ENCODE assay signal across 1 cellular context in genomic region chr22:40156001-40156516, GRCh38.
A peak's percentile ranks its signal among the peaks of the same experiment; 100 is the strongest.
TF ChIP-seq lines count a peak whose summit lies in the region.

No MANE protein-coding gene starts in this region.

TF ChIP-seq in HEK293, 187 proteins besides CTCF, POLR2A, EP300 and RAD21 (continued from another document and continues in another):
- no peak for TF ChIP-seq ZNF148 (tag by site-specific recombination; IDR thresholded peaks at IDR 0.05; ENCODE audit: borderline replicate concordance)
- peak; percentile 94 for TF ChIP-seq PRDM10 (tag by site-specific recombination; IDR thresholded peaks at IDR 0.05)
- TF ChIP-seq ZNF280D (tag by site-specific recombination; IDR thresholded peaks at IDR 0.05): no peak
- TF ChIP-seq PRDM1 (tag by site-specific recombination; IDR thresholded peaks at IDR 0.05): peak; percentile 22; the same call in 1 of the 2 replicates
- no peak for TF ChIP-seq KLF8 (tag by site-specific recombination; IDR thresholded peaks at IDR 0.05)
- TF ChIP-seq, protein P1, sequence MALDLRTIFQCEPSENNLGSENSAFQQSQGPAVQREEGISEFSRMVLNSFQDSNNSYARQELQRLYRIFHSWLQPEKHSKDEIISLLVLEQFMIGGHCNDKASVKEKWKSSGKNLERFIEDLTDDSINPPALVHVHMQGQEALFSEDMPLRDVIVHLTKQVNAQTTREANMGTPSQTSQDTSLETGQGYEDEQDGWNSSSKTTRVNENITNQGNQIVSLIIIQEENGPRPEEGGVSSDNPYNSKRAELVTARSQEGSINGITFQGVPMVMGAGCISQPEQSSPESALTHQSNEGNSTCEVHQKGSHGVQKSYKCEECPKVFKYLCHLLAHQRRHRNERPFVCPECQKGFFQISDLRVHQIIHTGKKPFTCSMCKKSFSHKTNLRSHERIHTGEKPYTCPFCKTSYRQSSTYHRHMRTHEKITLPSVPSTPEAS (tag by site-specific recombination; IDR thresholded peaks at IDR 0.05): no peak
- TF ChIP-seq ZNF10 (tag by site-specific recombination; IDR thresholded peaks at IDR 0.05): peak; percentile 82
- 0 out of 2 replicates have a peak, but pooled peaks have one; percentile 38 for TF ChIP-seq ZNF184 (tag by site-specific recombination; IDR thresholded peaks at IDR 0.05)
- 0 out of 2 replicates have a peak, but pooled peaks have one; percentile 37 for TF ChIP-seq ZNF549 (tag by site-specific recombination; IDR thresholded peaks at IDR 0.05)
- peak; percentile 79 for TF ChIP-seq SP7 (tag by site-specific recombination; IDR thresholded peaks at IDR 0.05)
- no peak for TF ChIP-seq ZNF623 (tag by site-specific recombination; IDR thresholded peaks at IDR 0.05)
- peak; percentile 32; the same call in 1 of the 2 replicates for TF ChIP-seq ZNF843 (tag by site-specific recombination; IDR thresholded peaks at IDR 0.05)
- 0 out of 2 replicates have a peak, but pooled peaks have one; percentile 40 for TF ChIP-seq ZSCAN23 (tag by site-specific recombination; IDR thresholded peaks at IDR 0.05)
- TF ChIP-seq ZNF707 (tag by site-specific recombination; IDR thresholded peaks at IDR 0.05): no peak
- TF ChIP-seq, protein P2, sequence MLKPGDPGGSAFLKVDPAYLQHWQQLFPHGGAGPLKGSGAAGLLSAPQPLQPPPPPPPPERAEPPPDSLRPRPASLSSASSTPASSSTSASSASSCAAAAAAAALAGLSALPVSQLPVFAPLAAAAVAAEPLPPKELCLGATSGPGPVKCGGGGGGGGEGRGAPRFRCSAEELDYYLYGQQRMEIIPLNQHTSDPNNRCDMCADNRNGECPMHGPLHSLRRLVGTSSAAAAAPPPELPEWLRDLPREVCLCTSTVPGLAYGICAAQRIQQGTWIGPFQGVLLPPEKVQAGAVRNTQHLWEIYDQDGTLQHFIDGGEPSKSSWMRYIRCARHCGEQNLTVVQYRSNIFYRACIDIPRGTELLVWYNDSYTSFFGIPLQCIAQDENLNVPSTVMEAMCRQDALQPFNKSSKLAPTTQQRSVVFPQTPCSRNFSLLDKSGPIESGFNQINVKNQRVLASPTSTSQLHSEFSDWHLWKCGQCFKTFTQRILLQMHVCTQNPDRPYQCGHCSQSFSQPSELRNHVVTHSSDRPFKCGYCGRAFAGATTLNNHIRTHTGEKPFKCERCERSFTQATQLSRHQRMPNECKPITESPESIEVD (tag by site-specific recombination; IDR thresholded peaks at IDR 0.05): peak; percentile 72
- TF ChIP-seq ZNF692 (tag by site-specific recombination; IDR thresholded peaks at IDR 0.05): 0 out of 2 replicates have a peak, but pooled peaks have one; percentile 44
- TF ChIP-seq ZNF792 (tag by site-specific recombination; IDR thresholded peaks at IDR 0.05): no peak
- peak; percentile 80; the same call in 1 of the 2 replicates for TF ChIP-seq KLF17 (tag by site-specific recombination; IDR thresholded peaks at IDR 0.05)
- TF ChIP-seq ZBTB17 (tag by site-specific recombination; IDR thresholded peaks at IDR 0.05): peak; percentile 47; the same call in 1 of the 2 replicates
- TF ChIP-seq ZNF114 (tag by site-specific recombination; IDR thresholded peaks at IDR 0.05): no peak
- TF ChIP-seq, protein P3, sequence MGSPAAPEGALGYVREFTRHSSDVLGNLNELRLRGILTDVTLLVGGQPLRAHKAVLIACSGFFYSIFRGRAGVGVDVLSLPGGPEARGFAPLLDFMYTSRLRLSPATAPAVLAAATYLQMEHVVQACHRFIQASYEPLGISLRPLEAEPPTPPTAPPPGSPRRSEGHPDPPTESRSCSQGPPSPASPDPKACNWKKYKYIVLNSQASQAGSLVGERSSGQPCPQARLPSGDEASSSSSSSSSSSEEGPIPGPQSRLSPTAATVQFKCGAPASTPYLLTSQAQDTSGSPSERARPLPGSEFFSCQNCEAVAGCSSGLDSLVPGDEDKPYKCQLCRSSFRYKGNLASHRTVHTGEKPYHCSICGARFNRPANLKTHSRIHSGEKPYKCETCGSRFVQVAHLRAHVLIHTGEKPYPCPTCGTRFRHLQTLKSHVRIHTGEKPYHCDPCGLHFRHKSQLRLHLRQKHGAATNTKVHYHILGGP (tag by site-specific recombination; IDR thresholded peaks at IDR 0.05): no peak
- TF ChIP-seq ZSCAN30 (tag by site-specific recombination; IDR thresholded peaks at IDR 0.05): peak; percentile 17; the same call in 1 of the 2 replicates
- peak; percentile 83 for TF ChIP-seq ZBTB44 (tag by site-specific recombination; IDR thresholded peaks at IDR 0.05)
- TF ChIP-seq IKZF3 (tag by site-specific recombination; IDR thresholded peaks at IDR 0.05): 0 out of 2 replicates have a peak, but pooled peaks have one; percentile 31
- TF ChIP-seq ZNF600 (tag by site-specific recombination; IDR thresholded peaks at IDR 0.05): peak; percentile 83
- TF ChIP-seq ZNF398 (tag by site-specific recombination; IDR thresholded peaks at IDR 0.05): no peak
- TF ChIP-seq, protein P4, sequence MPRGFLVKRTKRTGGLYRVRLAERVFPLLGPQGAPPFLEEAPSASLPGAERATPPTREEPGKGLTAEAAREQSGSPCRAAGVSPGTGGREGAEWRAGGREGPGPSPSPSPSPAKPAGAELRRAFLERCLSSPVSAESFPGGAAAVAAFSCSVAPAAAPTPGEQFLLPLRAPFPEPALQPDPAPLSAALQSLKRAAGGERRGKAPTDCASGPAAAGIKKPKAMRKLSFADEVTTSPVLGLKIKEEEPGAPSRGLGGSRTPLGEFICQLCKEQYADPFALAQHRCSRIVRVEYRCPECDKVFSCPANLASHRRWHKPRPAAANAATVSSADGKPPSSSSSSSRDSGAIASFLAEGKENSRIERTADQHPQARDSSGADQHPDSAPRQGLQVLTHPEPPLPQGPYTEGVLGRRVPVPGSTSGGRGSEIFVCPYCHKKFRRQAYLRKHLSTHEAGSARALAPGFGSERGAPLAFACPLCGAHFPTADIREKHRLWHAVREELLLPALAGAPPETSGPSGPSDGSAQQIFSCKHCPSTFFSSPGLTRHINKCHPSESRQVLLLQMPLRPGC (tag by site-specific recombination; IDR thresholded peaks at IDR 0.05): peak; percentile 69
